Comparison of ENCODE assay signal across 1 cellular context in the genomic region with DNA sequence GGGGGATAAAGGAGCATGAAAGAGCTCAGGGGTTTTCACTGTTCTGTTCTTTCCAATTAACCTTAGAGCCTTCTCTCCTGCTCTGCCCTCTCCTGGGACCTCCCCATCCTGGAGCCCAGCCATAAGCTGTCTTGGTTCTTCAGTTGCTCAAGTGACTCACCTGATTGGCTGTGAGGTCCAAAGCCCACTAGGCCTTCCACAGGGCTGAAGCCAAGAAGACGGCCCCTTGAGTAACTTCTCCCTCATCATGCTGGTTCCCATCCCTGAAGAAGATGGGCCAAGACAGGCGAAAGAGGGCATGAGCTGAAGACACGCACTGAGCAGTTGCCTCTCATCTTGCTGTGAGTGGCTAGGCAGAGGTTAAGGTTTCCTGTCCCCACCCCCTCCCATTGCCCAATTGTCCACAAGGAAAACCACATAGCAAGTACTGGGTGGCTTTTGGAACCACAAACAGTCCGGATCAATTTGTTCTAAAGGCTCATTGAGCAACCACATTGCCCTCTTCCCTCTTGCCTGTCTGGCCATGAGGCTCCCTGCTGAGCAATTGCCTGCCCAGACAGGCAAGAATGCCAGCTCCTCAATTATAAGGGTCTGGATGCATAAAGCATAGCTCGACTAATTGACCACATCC.
A peak's percentile ranks its signal among the peaks of the same experiment; 100 is the strongest.
TF ChIP-seq lines count a peak whose summit lies in the region.

No MANE protein-coding gene starts in this region.

TF ChIP-seq in HepG2, 621 proteins besides CTCF, POLR2A, EP300 and RAD21 (continued from another document and continues in another):
- TF ChIP-seq, protein P1, sequence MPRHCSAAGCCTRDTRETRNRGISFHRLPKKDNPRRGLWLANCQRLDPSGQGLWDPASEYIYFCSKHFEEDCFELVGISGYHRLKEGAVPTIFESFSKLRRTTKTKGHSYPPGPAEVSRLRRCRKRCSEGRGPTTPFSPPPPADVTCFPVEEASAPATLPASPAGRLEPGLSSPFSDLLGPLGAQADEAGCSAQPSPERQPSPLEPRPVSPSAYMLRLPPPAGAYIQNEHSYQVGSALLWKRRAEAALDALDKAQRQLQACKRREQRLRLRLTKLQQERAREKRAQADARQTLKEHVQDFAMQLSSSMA (CRISPR knock-in tag; IDR thresholded peaks at IDR 0.05), result peak; percentile 80
- no peak for TF ChIP-seq PCBP2 (optimal IDR thresholded peaks at IDR 0.05; ENCODE audit: low read depth, low read length, poor library complexity, severe bottlenecking)
- TF ChIP-seq RFX3 (CRISPR knock-in tag; IDR thresholded peaks at IDR 0.05), result no peak
- TF ChIP-seq GABPA (IDR thresholded peaks at IDR 0.05; ENCODE audit: low read depth, low read length), result no peak
- TF ChIP-seq GABPA (CRISPR knock-in tag; IDR thresholded peaks at IDR 0.05; ENCODE audit: low read depth), result peak; percentile 43; the same call in 1 of the 2 replicates
- no peak for TF ChIP-seq ZFAT (CRISPR knock-in tag; conservative IDR thresholded peaks at IDR 0.05)
- peak; percentile 97 for TF ChIP-seq CEBPB (IDR thresholded peaks at IDR 0.05; ENCODE audit: borderline replicate concordance, low read depth, low read length)
- peak; percentile 76; the same call in 1 of the 2 replicates for TF ChIP-seq ZNF670 (CRISPR knock-in tag; IDR thresholded peaks at IDR 0.05; ENCODE audit: borderline replicate concordance)
- no peak for TF ChIP-seq CCAR2 (optimal IDR thresholded peaks at IDR 0.05; ENCODE audit: low read depth, low read length)
- no peak for TF ChIP-seq KLF9 (CRISPR knock-in tag; IDR thresholded peaks at IDR 0.05; ENCODE audit: low read depth)
- TF ChIP-seq ETV5 (CRISPR knock-in tag; IDR thresholded peaks at IDR 0.05; ENCODE audit: borderline replicate concordance), result peak; percentile 77
- no peak for TF ChIP-seq NPAS2 (CRISPR knock-in tag; IDR thresholded peaks at IDR 0.05; ENCODE audit: borderline replicate concordance)
- TF ChIP-seq CREM (IDR thresholded peaks at IDR 0.05), result peak; percentile 83
- TF ChIP-seq CREM (CRISPR knock-in tag; IDR thresholded peaks at IDR 0.05), result no peak
- peak in 1 of 2 experiments; percentile 83; a peak in 2 of 4 replicates for TF ChIP-seq ATF4 (CRISPR knock-in tag; IDR thresholded peaks at IDR 0.05)
- TF ChIP-seq SOX13 (IDR thresholded peaks at IDR 0.05), result peak; percentile 81; the same call in 1 of the 2 replicates
- TF ChIP-seq SOX13 (CRISPR knock-in tag; conservative IDR thresholded peaks at IDR 0.05 in 1 of 2, IDR thresholded peaks at IDR 0.05 in 1 of 2), result peak in 1 of 2 experiments; percentile 83; a peak in 2 of 4 replicates
- TF ChIP-seq ZNF496 (CRISPR knock-in tag; IDR thresholded peaks at IDR 0.05; ENCODE audit: insufficient replicate concordance), result no peak
- TF ChIP-seq PCBP1 (IDR thresholded peaks at IDR 0.05; ENCODE audit: borderline replicate concordance, low read depth, low read length), result no peak
- TF ChIP-seq, protein P2, sequence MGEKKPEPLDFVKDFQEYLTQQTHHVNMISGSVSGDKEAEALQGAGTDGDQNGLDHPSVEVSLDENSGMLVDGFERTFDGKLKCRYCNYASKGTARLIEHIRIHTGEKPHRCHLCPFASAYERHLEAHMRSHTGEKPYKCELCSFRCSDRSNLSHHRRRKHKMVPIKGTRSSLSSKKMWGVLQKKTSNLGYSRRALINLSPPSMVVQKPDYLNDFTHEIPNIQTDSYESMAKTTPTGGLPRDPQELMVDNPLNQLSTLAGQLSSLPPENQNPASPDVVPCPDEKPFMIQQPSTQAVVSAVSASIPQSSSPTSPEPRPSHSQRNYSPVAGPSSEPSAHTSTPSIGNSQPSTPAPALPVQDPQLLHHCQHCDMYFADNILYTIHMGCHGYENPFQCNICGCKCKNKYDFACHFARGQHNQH (CRISPR knock-in tag; IDR thresholded peaks at IDR 0.05), result peak; percentile 71; the same call in 1 of the 2 replicates
- TF ChIP-seq SRSF9 (IDR thresholded peaks at IDR 0.05; ENCODE audit: borderline replicate concordance, insufficient read depth, low read depth, low read length, poor library complexity, severe bottlenecking), result no peak
- TF ChIP-seq MAX (IDR thresholded peaks at IDR 0.05), result peak; percentile 87
- TF ChIP-seq ZBTB8A (CRISPR knock-in tag; IDR thresholded peaks at IDR 0.05; ENCODE audit: borderline replicate concordance, low read depth), result no peak
- TF ChIP-seq BRCA1 (CRISPR knock-in tag; IDR thresholded peaks at IDR 0.05), result no peak
- TF ChIP-seq SNAPC2 (CRISPR knock-in tag; IDR thresholded peaks at IDR 0.05), result no peak; the same call in 1 of the 2 replicates
- peak; percentile 57; the same call in 1 of the 2 replicates for TF ChIP-seq ZNF263 (CRISPR knock-in tag; IDR thresholded peaks at IDR 0.05)
- no peak for TF ChIP-seq ZNF253 (CRISPR knock-in tag; IDR thresholded peaks at IDR 0.05; ENCODE audit: borderline replicate concordance)
- peak; percentile 85 for TF ChIP-seq AHDC1 (CRISPR knock-in tag; IDR thresholded peaks at IDR 0.05; ENCODE audit: borderline replicate concordance)
- TF ChIP-seq ZNF414 (CRISPR knock-in tag; IDR thresholded peaks at IDR 0.05), result peak; percentile 45; the same call in 1 of the 2 replicates
- no peak for TF ChIP-seq ZKSCAN5 (CRISPR knock-in tag; IDR thresholded peaks at IDR 0.05)
- TF ChIP-seq, protein P3, sequence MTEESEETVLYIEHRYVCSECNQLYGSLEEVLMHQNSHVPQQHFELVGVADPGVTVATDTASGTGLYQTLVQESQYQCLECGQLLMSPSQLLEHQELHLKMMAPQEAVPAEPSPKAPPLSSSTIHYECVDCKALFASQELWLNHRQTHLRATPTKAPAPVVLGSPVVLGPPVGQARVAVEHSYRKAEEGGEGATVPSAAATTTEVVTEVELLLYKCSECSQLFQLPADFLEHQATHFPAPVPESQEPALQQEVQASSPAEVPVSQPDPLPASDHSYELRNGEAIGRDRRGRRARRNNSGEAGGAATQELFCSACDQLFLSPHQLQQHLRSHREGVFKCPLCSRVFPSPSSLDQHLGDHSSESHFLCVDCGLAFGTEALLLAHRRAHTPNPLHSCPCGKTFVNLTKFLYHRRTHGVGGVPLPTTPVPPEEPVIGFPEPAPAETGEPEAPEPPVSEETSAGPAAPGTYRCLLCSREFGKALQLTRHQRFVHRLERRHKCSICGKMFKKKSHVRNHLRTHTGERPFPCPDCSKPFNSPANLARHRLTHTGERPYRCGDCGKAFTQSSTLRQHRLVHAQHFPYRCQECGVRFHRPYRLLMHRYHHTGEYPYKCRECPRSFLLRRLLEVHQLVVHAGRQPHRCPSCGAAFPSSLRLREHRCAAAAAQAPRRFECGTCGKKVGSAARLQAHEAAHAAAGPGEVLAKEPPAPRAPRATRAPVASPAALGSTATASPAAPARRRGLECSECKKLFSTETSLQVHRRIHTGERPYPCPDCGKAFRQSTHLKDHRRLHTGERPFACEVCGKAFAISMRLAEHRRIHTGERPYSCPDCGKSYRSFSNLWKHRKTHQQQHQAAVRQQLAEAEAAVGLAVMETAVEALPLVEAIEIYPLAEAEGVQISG (CRISPR knock-in tag; IDR thresholded peaks at IDR 0.05), result peak; percentile 68
- no peak for TF ChIP-seq ARNT (IDR thresholded peaks at IDR 0.05)
- no peak; the same call in 1 of the 2 replicates for TF ChIP-seq ZNF691 (CRISPR knock-in tag; IDR thresholded peaks at IDR 0.05; ENCODE audit: borderline replicate concordance, low read depth)
